In genomic region chr1:1748686-1749321, GRCh38 we compare ENCODE assay signal across 1 cellular context.
TF ChIP-seq lines count a peak whose summit lies in the region.

No MANE protein-coding gene starts in this region.

TF ChIP-seq in HepG2, 621 proteins besides CTCF, POLR2A, EP300 and RAD21 (continued from another document and continues in another):
- TF ChIP-seq ZNF503 (CRISPR knock-in tag; IDR thresholded peaks at IDR 0.05) (no peak), ZMYM3 (CRISPR knock-in tag; IDR thresholded peaks at IDR 0.05) (no peak), FOSL1 (CRISPR knock-in tag; IDR thresholded peaks at IDR 0.05; ENCODE audit: borderline replicate concordance) (no peak), TP53 (CRISPR knock-in tag; conservative IDR thresholded peaks at IDR 0.05) (no peak), ZNF737 (CRISPR knock-in tag; IDR thresholded peaks at IDR 0.05; ENCODE audit: borderline replicate concordance) (no peak), TAF15 (IDR thresholded peaks at IDR 0.05; ENCODE audit: low read depth, low read length, poor library complexity, severe bottlenecking) (no peak), ETS1 (CRISPR knock-in tag; IDR thresholded peaks at IDR 0.05) (no peak), ZFP36L2 (CRISPR knock-in tag; IDR thresholded peaks at IDR 0.05) (no peak), TBX3 (IDR thresholded peaks at IDR 0.05; ENCODE audit: borderline replicate concordance) (no peak), ARNT2 (CRISPR knock-in tag; IDR thresholded peaks at IDR 0.05; ENCODE audit: low read depth) (no peak), SIN3B (IDR thresholded peaks at IDR 0.05; ENCODE audit: low read length) (no peak), PPARG (CRISPR knock-in tag; conservative IDR thresholded peaks at IDR 0.05) (no peak), AKNA (CRISPR knock-in tag; IDR thresholded peaks at IDR 0.05; ENCODE audit: borderline replicate concordance) (no peak), POLR2AphosphoS5 (IDR thresholded peaks at IDR 0.05; ENCODE audit: low read depth, low read length) (peak; percentile 46; the same call in 1 of the 2 replicates), ELK4 (CRISPR knock-in tag; IDR thresholded peaks at IDR 0.05; ENCODE audit: borderline replicate concordance) (no peak), NFATC3 (CRISPR knock-in tag; IDR thresholded peaks at IDR 0.05) (no peak), SOX5 (CRISPR knock-in tag; IDR thresholded peaks at IDR 0.05; ENCODE audit: borderline replicate concordance) (no peak), ZNF17 (CRISPR knock-in tag; IDR thresholded peaks at IDR 0.05) (no peak), HNRNPH1 (optimal IDR thresholded peaks at IDR 0.05; ENCODE audit: low read depth, low read length) (no peak), ZNF362 (CRISPR knock-in tag; IDR thresholded peaks at IDR 0.05; ENCODE audit: borderline replicate concordance) (no peak), CSRNP1 (CRISPR knock-in tag; IDR thresholded peaks at IDR 0.05) (no peak), TOPORS (CRISPR knock-in tag; IDR thresholded peaks at IDR 0.05) (no peak), ZNF317 (CRISPR knock-in tag; IDR thresholded peaks at IDR 0.05) (0 out of 2 replicates have a peak, but pooled peaks have one; percentile 33), RFX1 (IDR thresholded peaks at IDR 0.05) (no peak), TIGD3 (CRISPR knock-in tag; IDR thresholded peaks at IDR 0.05; ENCODE audit: borderline replicate concordance) (no peak), NAIF1 (CRISPR knock-in tag; IDR thresholded peaks at IDR 0.05; ENCODE audit: borderline replicate concordance) (no peak), ZBTB38 (CRISPR knock-in tag; IDR thresholded peaks at IDR 0.05) (0 out of 2 replicates have a peak, but pooled peaks have one; percentile 17), NFE2 (CRISPR knock-in tag; IDR thresholded peaks at IDR 0.05) (no peak), HNRNPLL (IDR thresholded peaks at IDR 0.05; ENCODE audit: low read depth, low read length, poor library complexity, severe bottlenecking) (no peak), DMTF1 (CRISPR knock-in tag; IDR thresholded peaks at IDR 0.05) (no peak), ZNF547 (CRISPR knock-in tag; IDR thresholded peaks at IDR 0.05) (no peak), ARID5B (CRISPR knock-in tag; IDR thresholded peaks at IDR 0.05) (no peak), ZNF777 (CRISPR knock-in tag; IDR thresholded peaks at IDR 0.05) (peak; percentile 52; the same call in 1 of the 2 replicates), RXRA (CRISPR knock-in tag; IDR thresholded peaks at IDR 0.05) (peak; percentile 39; the same call in 1 of the 2 replicates), ZMAT5 (CRISPR knock-in tag; IDR thresholded peaks at IDR 0.05; ENCODE audit: borderline replicate concordance, low read depth) (no peak), ZNF562 (CRISPR knock-in tag; IDR thresholded peaks at IDR 0.05; ENCODE audit: borderline replicate concordance) (no peak), ZNF513 (CRISPR knock-in tag; conservative IDR thresholded peaks at IDR 0.05) (no peak), ZNF572 (CRISPR knock-in tag; IDR thresholded peaks at IDR 0.05) (no peak)
